8 cellular contexts compared by ENCODE assay signal in genomic region chr16:4115209-4115940, GRCh38. TPM values are rescaled to one million over a fixed set of nuclear protein-coding genes. Genes with fewer than 3 reads are reported as not detected.
DNase-seq lines count a peak whose midpoint lies in the region; ATAC-seq lines count a peak whose summit lies in the region.

No MANE protein-coding gene starts in this region.

- H3K27me3 Mint-ChIP-seq in IgD-negative memory B cell, result peaks cover 4% of the 10 kb centered on the region

- DNase-seq in AML-193 (lab: John Stamatoyannopoulos, UW) (peak; percentile 25 to 36), GM19240 (ENCODE audit: insufficient read length, low spot score) (peak; percentile 29), UCSD-AML1 (lab: John Stamatoyannopoulos, UW; ENCODE audit: unreplicated experiment) (peak; percentile 20), kidney glomerular epithelial cell (lab: John Stamatoyannopoulos, UW) (peak; percentile 17)
- peak; percentile 38 for DNase-seq in central memory CD4-positive, alpha-beta T cell
- DNase-seq in stimulated activated CD4-positive, alpha-beta T cell treated with anti-CD3 and anti-CD28 coated beads, Interleukin-15, amount 100 ng/mL, for 48 hours (ENCODE audit: low read depth in 2 of 2), result peak; percentile 16 to 34

- H3K9me3 Mint-ChIP-seq in IgD-negative memory B cell, result peaks cover 0 to 4% (median 0%) of the 10 kb centered on the region in 3 donors

- peaks cover 5 to 26% (median 12%) of the 10 kb centered on the region in 3 donors for H3K4me1 Mint-ChIP-seq in IgD-negative memory B cell

- no peak for ATAC-seq in HG03039 (IDR thresholded peaks at IDR 0.05; ENCODE audit: unreplicated experiment)

- peak overlapping the region; percentile 71 to 89 (median 86) for H3K4me3 Mint-ChIP-seq in IgD-negative memory B cell

- peaks cover 1% of the 10 kb centered on the region for H3K36me3 Mint-ChIP-seq in IgD-negative memory B cell

- H3K27ac Mint-ChIP-seq in IgD-negative memory B cell, result no peak overlapping the region

RNA-seq across cellular contexts. Expression of gene ADCY9, which starts 0.9 kb away (rescaled TPM):
- 0.21 TPM for polyA plus RNA-seq in IgD-negative memory B cell
